ENCODE assay signal across 1 cellular context in the genomic region with DNA sequence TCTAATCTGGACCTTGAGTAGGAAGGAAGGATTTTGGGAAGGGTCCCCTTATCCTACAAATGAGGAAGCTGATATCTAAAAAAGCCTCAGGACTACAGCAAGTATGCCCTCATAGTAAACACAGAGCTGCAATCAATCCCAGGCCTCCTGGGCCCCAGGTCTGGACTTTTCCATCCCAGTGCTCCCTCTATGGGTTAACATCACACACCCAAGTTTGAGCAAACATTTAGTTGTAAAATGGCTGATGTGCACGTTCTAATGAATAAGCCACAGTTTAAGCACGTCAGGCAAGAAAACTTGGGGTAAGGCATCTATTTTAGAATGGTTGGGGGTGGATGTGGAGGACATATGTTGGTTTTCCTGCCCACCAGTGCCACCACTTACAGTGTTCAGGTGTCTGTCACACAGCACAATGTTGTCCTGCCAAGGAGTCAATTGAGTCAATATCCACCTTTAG.
TF ChIP-seq lines count a peak whose summit lies in the region.

No MANE protein-coding gene starts in this region.

TF ChIP-seq in GM12878, 131 proteins besides CTCF, POLR2A, EP300 and RAD21 (continued from another document):
- no peak for TF ChIP-seq SUPT20H (IDR thresholded peaks at IDR 0.05; ENCODE audit: borderline replicate concordance, control insufficient read depth, low read depth, low read length)
- TF ChIP-seq, protein P1, sequence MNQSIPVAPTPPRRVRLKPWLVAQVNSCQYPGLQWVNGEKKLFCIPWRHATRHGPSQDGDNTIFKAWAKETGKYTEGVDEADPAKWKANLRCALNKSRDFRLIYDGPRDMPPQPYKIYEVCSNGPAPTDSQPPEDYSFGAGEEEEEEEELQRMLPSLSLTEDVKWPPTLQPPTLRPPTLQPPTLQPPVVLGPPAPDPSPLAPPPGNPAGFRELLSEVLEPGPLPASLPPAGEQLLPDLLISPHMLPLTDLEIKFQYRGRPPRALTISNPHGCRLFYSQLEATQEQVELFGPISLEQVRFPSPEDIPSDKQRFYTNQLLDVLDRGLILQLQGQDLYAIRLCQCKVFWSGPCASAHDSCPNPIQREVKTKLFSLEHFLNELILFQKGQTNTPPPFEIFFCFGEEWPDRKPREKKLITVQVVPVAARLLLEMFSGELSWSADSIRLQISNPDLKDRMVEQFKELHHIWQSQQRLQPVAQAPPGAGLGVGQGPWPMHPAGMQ (IDR thresholded peaks at IDR 0.05; ENCODE audit: borderline replicate concordance): no peak
- peak; percentile 49 to 63 for TF ChIP-seq BHLHE40 (IDR thresholded peaks at IDR 0.05; ENCODE audit: borderline replicate concordance in 1 of 2, low read depth in 2 of 2, low read length in 1 of 2)
- TF ChIP-seq, protein P2, sequence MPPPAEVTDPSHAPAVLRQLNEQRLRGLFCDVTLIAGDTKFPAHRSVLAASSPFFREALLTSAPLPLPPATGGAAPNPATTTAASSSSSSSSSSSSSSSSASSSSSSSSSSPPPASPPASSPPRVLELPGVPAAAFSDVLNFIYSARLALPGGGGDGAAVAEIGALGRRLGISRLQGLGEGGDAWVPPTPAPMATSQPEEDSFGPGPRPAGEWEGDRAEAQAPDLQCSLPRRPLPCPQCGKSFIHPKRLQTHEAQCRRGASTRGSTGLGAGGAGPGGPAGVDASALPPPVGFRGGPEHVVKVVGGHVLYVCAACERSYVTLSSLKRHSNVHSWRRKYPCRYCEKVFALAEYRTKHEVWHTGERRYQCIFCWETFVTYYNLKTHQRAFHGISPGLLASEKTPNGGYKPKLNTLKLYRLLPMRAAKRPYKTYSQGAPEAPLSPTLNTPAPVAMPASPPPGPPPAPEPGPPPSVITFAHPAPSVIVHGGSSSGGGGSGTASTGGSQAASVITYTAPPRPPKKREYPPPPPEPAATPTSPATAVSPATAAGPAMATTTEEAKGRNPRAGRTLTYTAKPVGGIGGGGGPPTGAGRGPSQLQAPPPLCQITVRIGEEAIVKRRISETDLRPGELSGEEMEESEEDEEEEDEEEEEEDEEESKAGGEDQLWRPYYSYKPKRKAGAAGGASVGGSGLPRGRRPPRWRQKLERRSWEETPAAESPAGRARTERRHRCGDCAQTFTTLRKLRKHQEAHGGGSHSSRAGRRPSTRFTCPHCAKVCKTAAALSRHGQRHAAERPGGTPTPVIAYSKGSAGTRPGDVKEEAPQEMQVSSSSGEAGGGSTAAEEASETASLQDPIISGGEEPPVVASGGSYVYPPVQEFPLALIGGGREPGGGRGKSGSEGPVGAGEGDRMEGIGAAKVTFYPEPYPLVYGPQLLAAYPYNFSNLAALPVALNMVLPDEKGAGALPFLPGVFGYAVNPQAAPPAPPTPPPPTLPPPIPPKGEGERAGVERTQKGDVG (CRISPR knock-in tag; IDR thresholded peaks at IDR 0.05): no peak
- TF ChIP-seq YY1 (IDR thresholded peaks at IDR 0.05; ENCODE audit: low read depth, low read length): peak; percentile 73; the same call in 1 of the 2 replicates
- TF ChIP-seq CBX3 (IDR thresholded peaks at IDR 0.05; ENCODE audit: borderline replicate concordance, low read depth): no peak
- no peak for TF ChIP-seq RBBP5 (conservative IDR thresholded peaks at IDR 0.05)
- TF ChIP-seq STAT3 (IDR thresholded peaks at IDR 0.05; ENCODE audit: low read depth, low read length): no peak
- TF ChIP-seq, protein P3, sequence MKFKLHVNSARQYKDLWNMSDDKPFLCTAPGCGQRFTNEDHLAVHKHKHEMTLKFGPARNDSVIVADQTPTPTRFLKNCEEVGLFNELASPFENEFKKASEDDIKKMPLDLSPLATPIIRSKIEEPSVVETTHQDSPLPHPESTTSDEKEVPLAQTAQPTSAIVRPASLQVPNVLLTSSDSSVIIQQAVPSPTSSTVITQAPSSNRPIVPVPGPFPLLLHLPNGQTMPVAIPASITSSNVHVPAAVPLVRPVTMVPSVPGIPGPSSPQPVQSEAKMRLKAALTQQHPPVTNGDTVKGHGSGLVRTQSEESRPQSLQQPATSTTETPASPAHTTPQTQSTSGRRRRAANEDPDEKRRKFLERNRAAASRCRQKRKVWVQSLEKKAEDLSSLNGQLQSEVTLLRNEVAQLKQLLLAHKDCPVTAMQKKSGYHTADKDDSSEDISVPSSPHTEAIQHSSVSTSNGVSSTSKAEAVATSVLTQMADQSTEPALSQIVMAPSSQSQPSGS (IDR thresholded peaks at IDR 0.05; ENCODE audit: low read length): no peak
- TF ChIP-seq STAT1 (conservative IDR thresholded peaks at IDR 0.05): no peak
- peak; percentile 26; the same call in 1 of the 2 replicates for TF ChIP-seq CBFB (IDR thresholded peaks at IDR 0.05; ENCODE audit: low read depth)
- peak; percentile 25; the same call in 1 of the 2 replicates for TF ChIP-seq FOXM1 (IDR thresholded peaks at IDR 0.05; ENCODE audit: low read depth, low read length)
- no peak for TF ChIP-seq YBX1 (IDR thresholded peaks at IDR 0.05)
- no peak for TF ChIP-seq SMAD1 (IDR thresholded peaks at IDR 0.05; ENCODE audit: low read depth, partially characterized antibody)
- TF ChIP-seq, protein P4, sequence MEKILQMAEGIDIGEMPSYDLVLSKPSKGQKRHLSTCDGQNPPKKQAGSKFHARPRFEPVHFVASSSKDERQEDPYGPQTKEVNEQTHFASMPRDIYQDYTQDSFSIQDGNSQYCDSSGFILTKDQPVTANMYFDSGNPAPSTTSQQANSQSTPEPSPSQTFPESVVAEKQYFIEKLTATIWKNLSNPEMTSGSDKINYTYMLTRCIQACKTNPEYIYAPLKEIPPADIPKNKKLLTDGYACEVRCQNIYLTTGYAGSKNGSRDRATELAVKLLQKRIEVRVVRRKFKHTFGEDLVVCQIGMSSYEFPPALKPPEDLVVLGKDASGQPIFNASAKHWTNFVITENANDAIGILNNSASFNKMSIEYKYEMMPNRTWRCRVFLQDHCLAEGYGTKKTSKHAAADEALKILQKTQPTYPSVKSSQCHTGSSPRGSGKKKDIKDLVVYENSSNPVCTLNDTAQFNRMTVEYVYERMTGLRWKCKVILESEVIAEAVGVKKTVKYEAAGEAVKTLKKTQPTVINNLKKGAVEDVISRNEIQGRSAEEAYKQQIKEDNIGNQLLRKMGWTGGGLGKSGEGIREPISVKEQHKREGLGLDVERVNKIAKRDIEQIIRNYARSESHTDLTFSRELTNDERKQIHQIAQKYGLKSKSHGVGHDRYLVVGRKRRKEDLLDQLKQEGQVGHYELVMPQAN (conservative IDR thresholded peaks at IDR 0.05): no peak
- TF ChIP-seq BCL11A (IDR thresholded peaks at IDR 0.05; ENCODE audit: low read depth, low read length): no peak
- no peak for TF ChIP-seq CREB1 (IDR thresholded peaks at IDR 0.05; ENCODE audit: low read depth)
- TF ChIP-seq POU2F2 (IDR thresholded peaks at IDR 0.05; ENCODE audit: borderline replicate concordance, low read depth, low read length): no peak
- TF ChIP-seq SMARCA5 (IDR thresholded peaks at IDR 0.05): peak; percentile 29; the same call in 1 of the 2 replicates
- no peak for TF ChIP-seq TBL1XR1 (IDR thresholded peaks at IDR 0.05; ENCODE audit: low read depth, low read length)
- TF ChIP-seq, protein P5, sequence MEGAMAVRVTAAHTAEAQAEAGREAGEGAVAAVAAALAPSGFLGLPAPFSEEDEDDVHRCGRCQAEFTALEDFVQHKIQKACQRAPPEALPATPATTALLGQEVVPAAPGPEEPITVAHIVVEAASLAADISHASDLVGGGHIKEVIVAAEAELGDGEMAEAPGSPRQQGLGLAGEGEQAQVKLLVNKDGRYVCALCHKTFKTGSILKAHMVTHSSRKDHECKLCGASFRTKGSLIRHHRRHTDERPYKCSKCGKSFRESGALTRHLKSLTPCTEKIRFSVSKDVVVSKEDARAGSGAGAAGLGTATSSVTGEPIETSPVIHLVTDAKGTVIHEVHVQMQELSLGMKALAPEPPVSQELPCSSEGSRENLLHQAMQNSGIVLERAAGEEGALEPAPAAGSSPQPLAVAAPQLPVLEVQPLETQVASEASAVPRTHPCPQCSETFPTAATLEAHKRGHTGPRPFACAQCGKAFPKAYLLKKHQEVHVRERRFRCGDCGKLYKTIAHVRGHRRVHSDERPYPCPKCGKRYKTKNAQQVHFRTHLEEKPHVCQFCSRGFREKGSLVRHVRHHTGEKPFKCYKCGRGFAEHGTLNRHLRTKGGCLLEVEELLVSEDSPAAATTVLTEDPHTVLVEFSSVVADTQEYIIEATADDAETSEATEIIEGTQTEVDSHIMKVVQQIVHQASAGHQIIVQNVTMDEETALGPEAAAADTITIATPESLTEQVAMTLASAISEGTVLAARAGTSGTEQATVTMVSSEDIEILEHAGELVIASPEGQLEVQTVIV (IDR thresholded peaks at IDR 0.05; ENCODE audit: borderline replicate concordance, partially characterized antibody): no peak
- TF ChIP-seq, protein P6, sequence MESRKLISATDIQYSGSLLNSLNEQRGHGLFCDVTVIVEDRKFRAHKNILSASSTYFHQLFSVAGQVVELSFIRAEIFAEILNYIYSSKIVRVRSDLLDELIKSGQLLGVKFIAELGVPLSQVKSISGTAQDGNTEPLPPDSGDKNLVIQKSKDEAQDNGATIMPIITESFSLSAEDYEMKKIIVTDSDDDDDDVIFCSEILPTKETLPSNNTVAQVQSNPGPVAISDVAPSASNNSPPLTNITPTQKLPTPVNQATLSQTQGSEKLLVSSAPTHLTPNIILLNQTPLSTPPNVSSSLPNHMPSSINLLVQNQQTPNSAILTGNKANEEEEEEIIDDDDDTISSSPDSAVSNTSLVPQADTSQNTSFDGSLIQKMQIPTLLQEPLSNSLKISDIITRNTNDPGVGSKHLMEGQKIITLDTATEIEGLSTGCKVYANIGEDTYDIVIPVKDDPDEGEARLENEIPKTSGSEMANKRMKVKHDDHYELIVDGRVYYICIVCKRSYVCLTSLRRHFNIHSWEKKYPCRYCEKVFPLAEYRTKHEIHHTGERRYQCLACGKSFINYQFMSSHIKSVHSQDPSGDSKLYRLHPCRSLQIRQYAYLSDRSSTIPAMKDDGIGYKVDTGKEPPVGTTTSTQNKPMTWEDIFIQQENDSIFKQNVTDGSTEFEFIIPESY (IDR thresholded peaks at IDR 0.05): no peak
- TF ChIP-seq SMC3 (IDR thresholded peaks at IDR 0.05; ENCODE audit: borderline replicate concordance, low read length): peak; percentile 14; the same call in 1 of the 2 replicates
- TF ChIP-seq IKZF2 (IDR thresholded peaks at IDR 0.05): peak; percentile 41 to 56; a peak in 3 of 4 replicates
- TF ChIP-seq, protein P7, sequence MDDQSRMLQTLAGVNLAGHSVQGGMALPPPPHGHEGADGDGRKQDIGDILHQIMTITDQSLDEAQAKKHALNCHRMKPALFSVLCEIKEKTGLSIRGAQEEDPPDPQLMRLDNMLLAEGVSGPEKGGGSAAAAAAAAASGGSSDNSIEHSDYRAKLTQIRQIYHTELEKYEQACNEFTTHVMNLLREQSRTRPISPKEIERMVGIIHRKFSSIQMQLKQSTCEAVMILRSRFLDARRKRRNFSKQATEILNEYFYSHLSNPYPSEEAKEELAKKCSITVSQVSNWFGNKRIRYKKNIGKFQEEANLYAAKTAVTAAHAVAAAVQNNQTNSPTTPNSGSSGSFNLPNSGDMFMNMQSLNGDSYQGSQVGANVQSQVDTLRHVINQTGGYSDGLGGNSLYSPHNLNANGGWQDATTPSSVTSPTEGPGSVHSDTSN (IDR thresholded peaks at IDR 0.05; ENCODE audit: insufficient replicate concordance, low read depth, low read length): no peak
- TF ChIP-seq, protein P8, sequence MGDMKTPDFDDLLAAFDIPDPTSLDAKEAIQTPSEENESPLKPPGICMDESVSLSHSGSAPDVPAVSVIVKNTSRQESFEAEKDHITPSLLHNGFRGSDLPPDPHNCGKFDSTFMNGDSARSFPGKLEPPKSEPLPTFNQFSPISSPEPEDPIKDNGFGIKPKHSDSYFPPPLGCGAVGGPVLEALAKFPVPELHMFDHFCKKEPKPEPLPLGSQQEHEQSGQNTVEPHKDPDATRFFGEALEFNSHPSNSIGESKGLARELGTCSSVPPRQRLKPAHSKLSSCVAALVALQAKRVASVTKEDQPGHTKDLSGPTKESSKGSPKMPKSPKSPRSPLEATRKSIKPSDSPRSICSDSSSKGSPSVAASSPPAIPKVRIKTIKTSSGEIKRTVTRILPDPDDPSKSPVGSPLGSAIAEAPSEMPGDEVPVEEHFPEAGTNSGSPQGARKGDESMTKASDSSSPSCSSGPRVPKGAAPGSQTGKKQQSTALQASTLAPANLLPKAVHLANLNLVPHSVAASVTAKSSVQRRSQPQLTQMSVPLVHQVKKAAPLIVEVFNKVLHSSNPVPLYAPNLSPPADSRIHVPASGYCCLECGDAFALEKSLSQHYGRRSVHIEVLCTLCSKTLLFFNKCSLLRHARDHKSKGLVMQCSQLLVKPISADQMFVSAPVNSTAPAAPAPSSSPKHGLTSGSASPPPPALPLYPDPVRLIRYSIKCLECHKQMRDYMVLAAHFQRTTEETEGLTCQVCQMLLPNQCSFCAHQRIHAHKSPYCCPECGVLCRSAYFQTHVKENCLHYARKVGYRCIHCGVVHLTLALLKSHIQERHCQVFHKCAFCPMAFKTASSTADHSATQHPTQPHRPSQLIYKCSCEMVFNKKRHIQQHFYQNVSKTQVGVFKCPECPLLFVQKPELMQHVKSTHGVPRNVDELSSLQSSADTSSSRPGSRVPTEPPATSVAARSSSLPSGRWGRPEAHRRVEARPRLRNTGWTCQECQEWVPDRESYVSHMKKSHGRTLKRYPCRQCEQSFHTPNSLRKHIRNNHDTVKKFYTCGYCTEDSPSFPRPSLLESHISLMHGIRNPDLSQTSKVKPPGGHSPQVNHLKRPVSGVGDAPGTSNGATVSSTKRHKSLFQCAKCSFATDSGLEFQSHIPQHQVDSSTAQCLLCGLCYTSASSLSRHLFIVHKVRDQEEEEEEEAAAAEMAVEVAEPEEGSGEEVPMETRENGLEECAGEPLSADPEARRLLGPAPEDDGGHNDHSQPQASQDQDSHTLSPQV (IDR thresholded peaks at IDR 0.05): no peak
- TF ChIP-seq ZNF384 (IDR thresholded peaks at IDR 0.05; ENCODE audit: borderline replicate concordance, low read depth, low read length): no peak
- TF ChIP-seq SUZ12 (IDR thresholded peaks at IDR 0.05; ENCODE audit: unreplicated experiment): no peak
- peak; percentile 27; the same call in 1 of the 2 replicates for TF ChIP-seq DPF2 (IDR thresholded peaks at IDR 0.05)
- TF ChIP-seq BACH1 (IDR thresholded peaks at IDR 0.05; ENCODE audit: borderline replicate concordance): no peak
- TF ChIP-seq EED (IDR thresholded peaks at IDR 0.05; ENCODE audit: low read depth): peak; percentile 30
- 0 out of 2 replicates have a peak, but pooled peaks have one; percentile 1 for TF ChIP-seq NBN (IDR thresholded peaks at IDR 0.05)
- TF ChIP-seq NFXL1 (IDR thresholded peaks at IDR 0.05; ENCODE audit: borderline replicate concordance): no peak
